21 cellular contexts compared by ENCODE assay signal in genomic region chr7:82745117-82745516, GRCh38.
DNase-seq lines count a peak whose midpoint lies in the region; TF ChIP-seq lines count a peak whose summit lies in the region.
"Had no signal": no experiment of that assay in that cellular context is flagged by ENCODE, and none has a peak within 500 bp of the region (broad histone marks: within the 10 kb centered on the region; RNA-seq: fewer than 3 reads in every experiment).

No MANE protein-coding gene starts in this region.

- no peaks in the 10 kb centered on the region for H3K9me3 ChIP-seq in prostate gland
- H3K9me3 ChIP-seq: esophagus muscularis mucosa had no signal

- TF ChIP-seq POLR2A in prostate gland (IDR thresholded peaks at IDR 0.05) = no peak

- no peak overlapping the region for H3K27ac ChIP-seq in prostate gland
- H3K27ac ChIP-seq: esophagus muscularis mucosa had no signal

- TF ChIP-seq CTCF in astrocyte of the cerebellum (IDR thresholded peaks at IDR 0.05; ENCODE audit: low read depth, low read length, missing control alignments) (no peak), prostate gland (IDR thresholded peaks at IDR 0.05) (no peak)

- WGBS in prostate gland = 61% methylated on average over 2 of the region's 2 CpGs

- intact Hi-C loops in prostate gland (cut with DNase I) = no loop called here

- H3K4me3 ChIP-seq in astrocyte of the cerebellum (ENCODE audit: low read depth, low read length) (no peak overlapping the region), prostate gland (no peak overlapping the region)
- H3K4me3 ChIP-seq: esophagus muscularis mucosa, K562 had no signal

- in situ Hi-C loops in astrocyte of the cerebellum (cut with HindIII; ENCODE audit: low sequenced_read_pairs) = loop anchor here (25.0 kb wide), 1 partner anchor 708 kb away; no protein-coding TSS in a partner anchor

- no peaks in the 10 kb centered on the region for H3K36me3 ChIP-seq in prostate gland
- H3K36me3 ChIP-seq: esophagus muscularis mucosa had no signal

- DNase-seq in A172 (ENCODE audit: low spot score) (peak; percentile 35), HK-2 (ENCODE audit: unreplicated experiment) (peak; percentile 44), astrocyte of the cerebellum (ENCODE audit: low read depth) (peak; percentile 8), left kidney (ENCODE audit: low read depth, low spot score) (peak; percentile 27), NCI-H128 (lab: John Stamatoyannopoulos, UW; ENCODE audit: unreplicated experiment) (no peak), prostate gland (ENCODE audit: low spot score) (no peak), AML-193 (lab: John Stamatoyannopoulos, UW) (no peak)
- no peak for DNase-seq in activated T-cell treated with anti-CD3 and anti-CD28 coated beads, Interleukin-2, amount 50 U/mL, for 1 hour
- DNase-seq: 8988T; activated CD8-positive, alpha-beta memory T cell treated with anti-CD3 and anti-CD28 coated beads for 24 hours; effector CD4-positive, alpha-beta T cell; GOT3; head of caudate nucleus; immature natural killer cell; NCI-H1105; NCI-H748 treated with DMSO at 0.1 percent for 48 hours; PC-3; retina; SIG-M5 had no signal

- no peaks in the 10 kb centered on the region for H3K27me3 ChIP-seq in prostate gland (replicated peaks; ENCODE audit: insufficient read depth)
- H3K27me3 ChIP-seq: esophagus muscularis mucosa had no signal

- H3K4me1 ChIP-seq in prostate gland (replicated peaks) = no peaks in the 10 kb centered on the region
- H3K4me1 ChIP-seq: esophagus muscularis mucosa had no signal

Comparison
In these comparisons a context has a peak if more than half of its experiments do, and no peak if none do; other contexts are left out.
1. DNase-seq: peak in A172 (single experiment), HK-2 (single experiment), astrocyte of the cerebellum (single experiment) and left kidney (single experiment); none in NCI-H128 (single experiment), prostate gland (single experiment), activated T-cell treated with anti-CD3 and anti-CD28 coated beads, Interleukin-2, amount 50 U/mL, for 1 hour (single experiment) and AML-193 (0 of 2).